ENCODE assay signal across 33 cellular contexts in the genomic region with DNA sequence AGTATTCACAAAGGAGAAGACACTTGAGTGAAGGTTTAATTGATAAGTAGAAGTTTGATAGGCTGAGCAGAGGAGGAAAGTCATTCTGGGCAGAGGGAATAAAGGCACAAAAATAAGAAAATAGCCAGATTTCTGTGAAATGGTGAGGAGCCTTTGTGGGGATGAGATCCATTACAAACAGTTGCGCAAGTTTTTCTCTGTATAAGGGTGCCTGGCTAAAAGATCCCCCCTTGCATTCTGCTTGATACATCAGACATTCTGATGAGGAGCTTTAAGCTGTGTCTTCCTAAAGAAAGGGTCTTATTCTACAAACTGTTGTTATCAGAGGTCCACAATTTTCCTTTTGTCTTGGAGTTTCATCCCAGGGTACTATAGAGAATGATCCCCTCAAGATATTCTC.
"Had no signal": no experiment of that assay in that cellular context is flagged by ENCODE, and none has a peak within 500 bp of the region (broad histone marks: within the 10 kb centered on the region; RNA-seq: fewer than 3 reads in every experiment).

No MANE protein-coding gene starts in this region.

- H3K36me3 ChIP-seq: MG63 had no signal

- H3K27me3 ChIP-seq: MG63 had no signal

- DNase-seq: Karpas-422, Kasumi-1, MG63, MM.1S, MV-4-11, NCI-H1048, NCI-H1092, NCI-H1092 treated with DMSO at 0.1 percent for 48 hours, NCI-H1105, NCI-H1105 treated with DMSO at 0.1 percent for 48 hours, NCI-H1417, NCI-H1417 treated with DMSO at 0.1 percent for 48 hours, NCI-H1436, NCI-H1436 treated with DMSO at 0.1 percent for 48 hours, NCI-H146, NCI-H1694, NCI-H1694 treated with DMSO at 0.1 percent for 48 hours, NCI-H187 treated with DMSO at 0.1 percent for 48 hours, NCI-H1930, NCI-H2029, NCI-H2029 treated with DMSO at 0.1 percent for 48 hours, NCI-H2081, NCI-H2081 treated with DMSO at 0.1 percent for 48 hours, NCI-H2107, NCI-H2171, NCI-H2171 treated with DMSO at 0.1 percent for 48 hours, NCI-H2227 treated with DMSO at 0.1 percent for 48 hours, NCI-H226, NCI-H446, NCI-H446 treated with DMSO at 0.1 percent for 48 hours, NCI-H510A, NCI-H510A treated with DMSO at 0.1 percent for 48 hours, NCI-H524 had no signal

- H3K4me3 ChIP-seq: MG63 had no signal

- H3K9me3 ChIP-seq: MG63 had no signal
